In genomic region chr2:236317938-236318396, GRCh38 we compare ENCODE assay signal across 1 cellular context.
TF ChIP-seq lines count a peak whose summit lies in the region.

No MANE protein-coding gene starts in this region.

TF ChIP-seq in SK-N-SH, 30 proteins besides CTCF, POLR2A, EP300 and RAD21 (continued from another document):
- TF ChIP-seq REST (IDR thresholded peaks at IDR 0.05; ENCODE audit: low read depth, low read length) (no peak), TEAD4 (IDR thresholded peaks at IDR 0.05; ENCODE audit: borderline replicate concordance, insufficient read depth) (no peak), ELF1 (IDR thresholded peaks at IDR 0.05) (no peak), POLR2AphosphoS5 (IDR thresholded peaks at IDR 0.05; ENCODE audit: low read depth, low read length) (no peak), USF1 (IDR thresholded peaks at IDR 0.05; ENCODE audit: borderline replicate concordance, low read depth) (no peak), YY1 (IDR thresholded peaks at IDR 0.05; ENCODE audit: low read depth) (no peak), FOXM1 (IDR thresholded peaks at IDR 0.05; ENCODE audit: low read depth) (no peak), PBX3 (IDR thresholded peaks at IDR 0.05) (no peak), GABPA (IDR thresholded peaks at IDR 0.05; ENCODE audit: low read depth) (no peak), IRF3 (IDR thresholded peaks at IDR 0.05; ENCODE audit: low read depth, low read length) (no peak), MEF2A (IDR thresholded peaks at IDR 0.05; ENCODE audit: borderline replicate concordance, low read depth) (no peak), EZH2phosphoT487 (IDR thresholded peaks at IDR 0.05; ENCODE audit: borderline replicate concordance, low read depth) (no peak), RCOR1 (IDR thresholded peaks at IDR 0.05; ENCODE audit: low read length) (no peak)
